Comparison of ENCODE assay signal across 8 cellular contexts in genomic region chr15:73051402-73051810, GRCh38. TPM values are rescaled to one million over a fixed set of nuclear protein-coding genes. Genes with fewer than 3 reads are reported as not detected.
DNase-seq lines count a peak whose midpoint lies in the region; ATAC-seq and TF ChIP-seq lines count a peak whose summit lies in the region.

No MANE protein-coding gene starts in this region.

- no peaks in the 10 kb centered on the region for H3K9me3 Mint-ChIP-seq in activated T-helper 2 cell treated with anti-CD3 and anti-CD28 coated beads, Interferon-gamma antibody, Interleukin-2, Interleukin-4, amounts not matched to agents 10 μg/mL and 5 μg/mL and 100 μg/mL, durations not matched to agents 14 hours and 24 hours and 36 hours

- H3K4me1 Mint-ChIP-seq in activated T-helper 2 cell treated with anti-CD3 and anti-CD28 coated beads, Interferon-gamma antibody, Interleukin-2, Interleukin-4, amounts not matched to agents 10 μg/mL and 5 μg/mL and 100 μg/mL, durations not matched to agents 14 hours and 24 hours and 36 hours (ENCODE audit: low read depth), result peaks cover 11% of the 10 kb centered on the region

- WGBS in heart right ventricle, 2 donors, result 0 to 1% methylated on average over 42 of the region's 42 CpGs
- 0 to 1% (median 1%) methylated on average over 26 to 42 of the region's 42 CpGs for WGBS in psoas muscle, 3 donors

- no peak overlapping the region for H3K27ac Mint-ChIP-seq in activated T-helper 2 cell treated with anti-CD3 and anti-CD28 coated beads, Interferon-gamma antibody, Interleukin-2, Interleukin-4, amounts not matched to agents 10 μg/mL and 5 μg/mL and 100 μg/mL, durations not matched to agents 14 hours and 24 hours and 36 hours

- H3K27me3 ChIP-seq in heart right ventricle (peaks cover 0 to 94% (median 0%) of the 10 kb centered on the region in 7 donors), psoas muscle (ENCODE audit: insufficient read depth in 3 of 3, low read length in 2 of 3) (no peaks in the 10 kb centered on the region)

- H3K4me1 ChIP-seq in heart right ventricle (peaks cover 0 to 23% (median 14%) of the 10 kb centered on the region in 9 donors), psoas muscle (peaks cover 47% of the 10 kb centered on the region)

- H3K36me3 ChIP-seq in heart right ventricle, result no peaks in the 10 kb centered on the region
- H3K36me3 ChIP-seq in psoas muscle (ENCODE audit: insufficient read depth in 1 of 2, low read depth in 1 of 2), result no peaks in the 10 kb centered on the region

- peak overlapping the region; percentile 67 to 95 (median 82) for H3K4me3 ChIP-seq in heart right ventricle
- peak overlapping the region; percentile 79 for H3K4me3 ChIP-seq in psoas muscle

- intact Hi-C loops in activated T-helper 2 cell treated with anti-CD3 and anti-CD28 coated beads, Interferon-gamma antibody, Interleukin-2, Interleukin-4, amounts not matched to agents 10 μg/mL and 5 μg/mL and 100 μg/mL, durations not matched to agents 14 hours and 24 hours and 36 hours (cut with micrococcal nuclease), result loop anchor here (2.0 to 5.0 kb wide), 2 partner anchors 31 to 91 kb away; no protein-coding TSS in a partner anchor
- intact Hi-C loops in heart right ventricle (cut with DNase I) (loop anchor here in 2 of 10 donors (5.0 to 10.0 kb wide), 3 partner anchors 267 to 677 kb away; partner anchors contain the start of genes ADPGK (in 2 of the 2) and HEXA (in 1 of the 2)), psoas muscle (cut with DNase I) (loop anchor here (2.0 to 10.0 kb wide), 4 partner anchors 84 to 267 kb away; partner anchors contain the start of gene ADPGK (in 1 of the 2))

- no peak for DNase-seq in activated T-helper 2 cell treated with anti-CD3 and anti-CD28 coated beads, Interferon-gamma antibody, Interleukin-2, Interleukin-4, amounts not matched to agents 10 μg/mL and 5 μg/mL and 100 μg/mL, durations not matched to agents 14 hours and 24 hours and 36 hours (ENCODE audit: low spot score)
- DNase-seq in heart right ventricle, result peak in 1 of 2 donors; percentile 72
- DNase-seq in psoas muscle, result peak; percentile 74 to 87
- DNase-seq in NCI-H1048 (lab: John Stamatoyannopoulos, UW), result no peak
- DNase-seq in activated effector memory CD4-positive, alpha-beta T cell treated with anti-CD3 and anti-CD28 coated beads, Interleukin-2, amount 50 U/mL, for 16 hours, result no peak
- DNase-seq in stimulated activated CD4-positive, alpha-beta T cell treated with anti-CD3 and anti-CD28 coated beads, Interleukin-12 subunit alpha, Interleukin-12 subunit beta, amount 100 ng/mL, for 4 hours, result no peak

- ATAC-seq in HG02870 (IDR thresholded peaks at IDR 0.05; ENCODE audit: unreplicated experiment) (peak; percentile 16), heart right ventricle (peak in 7 of 8 donors; percentile 50 to 78 (median 66)), psoas muscle (peak; percentile 67 to 73 (median 70))

- H3K9me3 ChIP-seq in heart right ventricle (no peaks in the 10 kb centered on the region), psoas muscle (no peaks in the 10 kb centered on the region)

- H3K27ac ChIP-seq in C4-2B, result peak overlapping the region; percentile 91
- peak overlapping the region; percentile 87 to 96 (median 90) for H3K27ac ChIP-seq in heart right ventricle
- peak overlapping the region; percentile 90 for H3K27ac ChIP-seq in psoas muscle

- no peak for TF ChIP-seq CTCF in C4-2B (conservative IDR thresholded peaks at IDR 0.05)
- TF ChIP-seq CTCF in heart right ventricle (IDR thresholded peaks at IDR 0.05), result no peak
- no peak for TF ChIP-seq CTCF in psoas muscle (IDR thresholded peaks at IDR 0.05)

- no peaks in the 10 kb centered on the region for H3K36me3 Mint-ChIP-seq in activated T-helper 2 cell treated with anti-CD3 and anti-CD28 coated beads, Interferon-gamma antibody, Interleukin-2, Interleukin-4, amounts not matched to agents 10 μg/mL and 5 μg/mL and 100 μg/mL, durations not matched to agents 14 hours and 24 hours and 36 hours (ENCODE audit: low read depth)

- H3K4me3 Mint-ChIP-seq in activated T-helper 2 cell treated with anti-CD3 and anti-CD28 coated beads, Interferon-gamma antibody, Interleukin-2, Interleukin-4, amounts not matched to agents 10 μg/mL and 5 μg/mL and 100 μg/mL, durations not matched to agents 14 hours and 24 hours and 36 hours (ENCODE audit: low read depth), result peak overlapping the region; percentile 78

- peaks cover 35% of the 10 kb centered on the region for H3K27me3 Mint-ChIP-seq in activated T-helper 2 cell treated with anti-CD3 and anti-CD28 coated beads, Interferon-gamma antibody, Interleukin-2, Interleukin-4, amounts not matched to agents 10 μg/mL and 5 μg/mL and 100 μg/mL, durations not matched to agents 14 hours and 24 hours and 36 hours (ENCODE audit: low read depth)

RNA-seq across cellular contexts. Expression of gene NEO1, which starts 0.9 kb away (rescaled TPM):
- 9.8 and 12.5 TPM in 2 replicates for total RNA-seq in activated T-helper 2 cell treated with anti-CD3 and anti-CD28 coated beads, Interferon-gamma antibody, Interleukin-2, Interleukin-4, amounts not matched to agents 10 μg/mL and 5 μg/mL and 100 μg/mL, durations not matched to agents 14 hours and 24 hours and 36 hours
- total RNA-seq in heart right ventricle, result 10 to 100 TPM in 9 of 10 donors, 1 to 10 TPM in 1; 8.7 to 16.9 (median 12.3) TPM
- 1 to 10 TPM; 3.4 to 4.7 TPM for polyA plus RNA-seq in heart right ventricle
- 10 to 100 TPM; 22.5 to 33.3 (median 26.0) TPM for total RNA-seq in psoas muscle
- polyA plus RNA-seq in psoas muscle, result 10 to 100 TPM in 1 of 3 donors, 1 to 10 TPM in 2; 2.5 to 18.6 (median 7.8) TPM

Comparison
In these comparisons a context has a peak if more than half of its experiments do, and no peak if none do; other contexts are left out.
1. ATAC-seq: peak in every context shown above with its lines; median percentile 70 in psoas muscle; 66 in heart right ventricle; 16 in HG02870.
2. DNase-seq: peak in psoas muscle (2 of 2); none in activated T-helper 2 cell treated with anti-CD3 and anti-CD28 coated beads, Interferon-gamma antibody, Interleukin-2, Interleukin-4, amounts not matched to agents 10 μg/mL and 5 μg/mL and 100 μg/mL, durations not matched to agents 14 hours and 24 hours and 36 hours (single experiment), NCI-H1048 (single experiment), activated effector memory CD4-positive, alpha-beta T cell treated with anti-CD3 and anti-CD28 coated beads, Interleukin-2, amount 50 U/mL, for 16 hours (single experiment) and stimulated activated CD4-positive, alpha-beta T cell treated with anti-CD3 and anti-CD28 coated beads, Interleukin-12 subunit alpha, Interleukin-12 subunit beta, amount 100 ng/mL, for 4 hours (single experiment).
3. Peak in every context shown above with its lines, with median percentiles within 50 percentile points of each other: H3K27ac ChIP-seq.